ENCODE assay signal across 10 cellular contexts in the genomic region with DNA sequence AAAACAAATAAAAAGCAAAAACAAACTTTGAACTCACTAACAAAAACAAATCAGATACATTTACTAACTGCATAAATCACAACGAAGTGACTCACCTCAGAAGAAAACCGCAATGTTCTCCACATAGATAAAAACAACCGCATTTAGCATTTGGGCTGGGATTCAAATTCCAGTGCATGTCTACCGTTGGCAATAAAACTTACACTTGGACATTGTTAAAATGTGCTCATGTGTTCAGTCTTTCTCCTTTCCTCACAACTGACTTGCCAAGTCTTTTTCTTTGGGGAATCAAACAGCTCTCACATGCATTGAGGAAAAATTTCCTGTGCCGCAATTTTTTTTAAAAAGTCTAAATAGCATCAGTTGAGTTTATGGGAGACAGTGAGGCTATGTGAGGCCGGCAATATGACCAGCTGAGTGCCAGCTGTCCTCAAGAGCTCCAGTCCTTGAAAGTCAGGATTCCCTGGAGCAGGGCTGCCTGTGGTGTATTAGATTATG.
DNase-seq lines count a peak whose midpoint lies in the region; ATAC-seq, FAIRE-seq and TF ChIP-seq lines count a peak whose summit lies in the region.
"Had no signal": no experiment of that assay in that cellular context is flagged by ENCODE, and none has a peak within 500 bp of the region (broad histone marks: within the 10 kb centered on the region; RNA-seq: fewer than 3 reads in every experiment).

No MANE protein-coding gene starts in this region.

- TF ChIP-seq EP300 in Ishikawa (IDR thresholded peaks at IDR 0.05; ENCODE audit: borderline replicate concordance) = peak; percentile 57; the same call in 1 of the 2 replicates

- H3K4me3 ChIP-seq in AG09309 (ENCODE audit: control insufficient read depth, low read depth, low read length) (no peak overlapping the region), mucosa of descending colon (no peak overlapping the region)
- H3K4me3 ChIP-seq: BLaER1 had no signal

- H3K4me1 Mint-ChIP-seq in T-helper 17 cell = no peaks in the 10 kb centered on the region

- H3K36me3 ChIP-seq in mucosa of descending colon (ENCODE audit: low read depth) = no peaks in the 10 kb centered on the region
- H3K36me3 ChIP-seq: BLaER1 had no signal

- no peaks in the 10 kb centered on the region for H3K36me3 Mint-ChIP-seq in T-helper 17 cell (ENCODE audit: low read depth)

- no peaks in the 10 kb centered on the region for H3K9me3 ChIP-seq in mucosa of descending colon
- no peaks in the 10 kb centered on the region for H3K9me3 ChIP-seq in T-helper 17 cell (ENCODE audit: control insufficient read depth, low read length, poor library complexity, severe bottlenecking)
- H3K9me3 ChIP-seq: BLaER1 had no signal

- DNase-seq in AG09309 (ENCODE audit: low read depth) (peak; percentile 74), mucosa of descending colon (peak in 1 of 3 donors; percentile 14), NCI-H69 (lab: John Stamatoyannopoulos, UW) (no peak), NCI-H187 (lab: John Stamatoyannopoulos, UW) (no peak), T-helper 17 cell (no peak)
- DNase-seq: activated T-cell treated with anti-CD3 and anti-CD28 coated beads, Interleukin-2, amount 50 U/mL, for 1 hour had no signal

- peak; percentile 95 for FAIRE-seq in endometrium (lab: Jason Lieb, UNC)

- no peak overlapping the region for H3K4me3 Mint-ChIP-seq in T-helper 17 cell

- no peak overlapping the region for H3K27ac Mint-ChIP-seq in T-helper 17 cell

- H3K4me1 ChIP-seq in mucosa of descending colon (ENCODE audit: low read depth) = no peaks in the 10 kb centered on the region
- H3K4me1 ChIP-seq: BLaER1 had no signal

- TF ChIP-seq RAD21 in Ishikawa (IDR thresholded peaks at IDR 0.05; ENCODE audit: low read depth) = no peak

- intact Hi-C loops in mucosa of descending colon (cut with DNase I, micrococcal nuclease) = no loop called here

- no peaks in the 10 kb centered on the region for H3K27me3 Mint-ChIP-seq in T-helper 17 cell

- ATAC-seq in mucosa of descending colon = peak; percentile 26
- ATAC-seq in T-helper 17 cell = no peak
- no peak for ATAC-seq in GM21447 (IDR thresholded peaks at IDR 0.05; ENCODE audit: unreplicated experiment)

- no peak for TF ChIP-seq CTCF in AG09309 (IDR thresholded peaks at IDR 0.05; ENCODE audit: control insufficient read depth, insufficient read depth, low read depth, low read length, missing control alignments)
- TF ChIP-seq CTCF in mucosa of descending colon (IDR thresholded peaks at IDR 0.05) = no peak

TF ChIP-seq in Ishikawa, 13 proteins besides CTCF, POLR2A, EP300 and RAD21:
- peak; percentile 63; the same call in 1 of the 2 replicates for TF ChIP-seq TCF12 (IDR thresholded peaks at IDR 0.05; ENCODE audit: low read depth)
- TF ChIP-seq ZBTB7A (IDR thresholded peaks at IDR 0.05; ENCODE audit: low read depth) = no peak
- TF ChIP-seq FOXM1 (IDR thresholded peaks at IDR 0.05; ENCODE audit: borderline replicate concordance, low read depth) = peak; percentile 48; the same call in 1 of the 2 replicates
- no peak for TF ChIP-seq CREB1 (IDR thresholded peaks at IDR 0.05; ENCODE audit: low read depth)
- peak; percentile 66 for TF ChIP-seq NFIC (IDR thresholded peaks at IDR 0.05)
- no peak for TF ChIP-seq MAX (IDR thresholded peaks at IDR 0.05)
- no peak for TF ChIP-seq CEBPB (IDR thresholded peaks at IDR 0.05)
- 0 out of 2 replicates have a peak, but pooled peaks have one; percentile 30 for TF ChIP-seq TEAD4 (IDR thresholded peaks at IDR 0.05)
